Comparison of ENCODE assay signal across 8 cellular contexts in the genomic region with DNA sequence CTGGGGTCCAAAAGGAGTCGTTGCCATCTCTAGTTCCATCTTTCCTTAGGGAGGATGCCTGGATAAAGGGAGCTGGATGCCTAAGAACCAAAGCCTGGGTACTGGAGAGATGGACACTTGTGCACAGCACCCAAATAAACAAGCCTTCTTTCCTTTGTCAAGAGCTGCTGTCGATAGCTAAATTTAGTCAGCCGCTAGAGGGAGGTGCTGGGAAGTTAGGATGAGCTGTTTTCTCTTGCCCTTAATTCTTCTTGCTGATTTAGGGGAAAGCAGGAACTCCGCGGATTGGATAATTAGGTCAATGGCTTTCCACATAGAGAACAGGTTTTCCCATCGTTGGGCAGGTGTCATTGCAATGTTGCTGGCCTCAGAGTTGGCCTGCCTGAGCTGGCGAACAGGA. TPM values are rescaled to one million over a fixed set of nuclear protein-coding genes. Genes with fewer than 3 reads are reported as not detected.
DNase-seq lines count a peak whose midpoint lies in the region; ATAC-seq and TF ChIP-seq lines count a peak whose summit lies in the region.

No MANE protein-coding gene starts in this region.

- no peak overlapping the region for H3K4me3 Mint-ChIP-seq in activated CD8-positive, alpha-beta T cell treated with anti-CD3 and anti-CD28 coated beads for 36 hours
- H3K4me3 Mint-ChIP-seq in T-cell, result no peak overlapping the region

- DNase-seq in DMS 273 (lab: John Stamatoyannopoulos, UW; ENCODE audit: unreplicated experiment) (peak; percentile 41), DMS 273 treated with DMSO at 0.1 percent for 48 hours (lab: John Stamatoyannopoulos, UW) (no peak), LNCaP clone FGC (ENCODE audit: low read depth) (peak; percentile 52), islet precursor cell (peak; percentile 87), T-cell (no peak)
- peak; percentile 13 for DNase-seq in activated CD8-positive, alpha-beta T cell treated with anti-CD3 and anti-CD28 coated beads for 36 hours

- POLR2A ChIA-PET in activated CD8-positive, alpha-beta T cell treated with anti-CD3 and anti-CD28 coated beads for 36 hours (lab: Charles Lee), result no interaction called here
- POLR2A ChIA-PET in T-cell (lab: Charles Lee), result no interaction called here

- no peaks in the 10 kb centered on the region for H3K36me3 Mint-ChIP-seq in activated CD8-positive, alpha-beta T cell treated with anti-CD3 and anti-CD28 coated beads for 36 hours (ENCODE audit: low read depth)
- H3K36me3 Mint-ChIP-seq in T-cell, result no peaks in the 10 kb centered on the region

- CTCF ChIA-PET in activated CD8-positive, alpha-beta T cell treated with anti-CD3 and anti-CD28 coated beads for 36 hours (lab: Charles Lee), result interaction anchor here (0.8 to 2.9 kb wide), 23 partner anchors 8 to 494 kb away, joined by 3 to 15 read pairs (median 4); no protein-coding TSS in a partner anchor
- CTCF ChIA-PET in T-cell (lab: Charles Lee), result interaction anchor here (0.6 to 1.1 kb wide), 4 partner anchors 9 to 255 kb away, joined by 3 to 4 read pairs (median 3); no protein-coding TSS in a partner anchor

- intact Hi-C loops in activated CD8-positive, alpha-beta T cell treated with anti-CD3 and anti-CD28 coated beads for 36 hours (cut with micrococcal nuclease), result no loop called here

- H3K4me3 ChIP-seq in LNCaP clone FGC (ENCODE audit: low read depth, low read length), result no peak overlapping the region

- no peak for ATAC-seq in activated CD8-positive, alpha-beta T cell treated with anti-CD3 and anti-CD28 coated beads for 36 hours
- ATAC-seq in T-cell (replicated peaks in 1 of 4), result no peak
- ATAC-seq in GM18858 (IDR thresholded peaks at IDR 0.05; ENCODE audit: unreplicated experiment), result no peak
- ATAC-seq in HG03045 (IDR thresholded peaks at IDR 0.05; ENCODE audit: unreplicated experiment), result no peak

- H3K9me3 Mint-ChIP-seq in activated CD8-positive, alpha-beta T cell treated with anti-CD3 and anti-CD28 coated beads for 36 hours, result no peaks in the 10 kb centered on the region
- no peaks in the 10 kb centered on the region for H3K9me3 Mint-ChIP-seq in T-cell

- peaks cover 13% of the 10 kb centered on the region for H3K27me3 Mint-ChIP-seq in activated CD8-positive, alpha-beta T cell treated with anti-CD3 and anti-CD28 coated beads for 36 hours
- H3K27me3 Mint-ChIP-seq in T-cell, result peaks cover 36 to 37% of the 10 kb centered on the region in 2 donors

- no peak overlapping the region for H3K27ac Mint-ChIP-seq in activated CD8-positive, alpha-beta T cell treated with anti-CD3 and anti-CD28 coated beads for 36 hours
- H3K27ac Mint-ChIP-seq in T-cell, result no peak overlapping the region

- peak; percentile 84 for TF ChIP-seq CTCF in LNCaP clone FGC (IDR thresholded peaks at IDR 0.05; ENCODE audit: control insufficient read depth, extremely low read depth, insufficient read depth)
- TF ChIP-seq CTCF in activated CD8-positive, alpha-beta T cell treated with anti-CD3 and anti-CD28 coated beads for 36 hours (IDR thresholded peaks at IDR 0.05), result peak; percentile 44

- H3K4me1 Mint-ChIP-seq in activated CD8-positive, alpha-beta T cell treated with anti-CD3 and anti-CD28 coated beads for 36 hours (ENCODE audit: low read depth), result no peaks in the 10 kb centered on the region
- peaks cover 0 to 5% (median 0%) of the 10 kb centered on the region in 3 donors for H3K4me1 Mint-ChIP-seq in T-cell

RNA-seq across cellular contexts. Expression of gene SERPINB12, which starts 30.9 kb away (rescaled TPM):
- total RNA-seq in activated CD8-positive, alpha-beta T cell treated with anti-CD3 and anti-CD28 coated beads for 36 hours, result not detected
- not detected for total RNA-seq in T-cell

RNA-seq across cellular contexts. Expression of gene SERPINB5, which starts 34.5 kb away (rescaled TPM):
- not detected for total RNA-seq in activated CD8-positive, alpha-beta T cell treated with anti-CD3 and anti-CD28 coated beads for 36 hours
- not detected for total RNA-seq in T-cell

Comparison
In these comparisons a context has a peak if more than half of its experiments do, and no peak if none do; other contexts are left out.
1. DNase-seq: peak in DMS 273 (single experiment), LNCaP clone FGC (single experiment), activated CD8-positive, alpha-beta T cell treated with anti-CD3 and anti-CD28 coated beads for 36 hours (single experiment) and islet precursor cell (single experiment); none in DMS 273 treated with DMSO at 0.1 percent for 48 hours (single experiment) and T-cell (0 of 34).